ENCODE assay signal across 24 cellular contexts in genomic region chr11:119434531-119435330, GRCh38. TPM values are rescaled to one million over a fixed set of nuclear protein-coding genes. Genes with fewer than 3 reads are reported as not detected.
"Had no signal": no experiment of that assay in that cellular context is flagged by ENCODE, and none has a peak within 500 bp of the region (broad histone marks: within the 10 kb centered on the region; RNA-seq: fewer than 3 reads in every experiment).

No MANE protein-coding gene starts in this region.

- DNase-seq: activated CD4-positive, alpha-beta T cell treated with anti-CD3 and anti-CD28 coated beads, Interleukin-2, amount 50 U/mL, for 4 hours; activated CD8-positive, alpha-beta memory T cell treated with anti-CD3 and anti-CD28 coated beads, Interleukin-2, amount 10 ng/mL, durations not matched to agents 7 days and 5 days; activated effector memory CD4-positive, alpha-beta T cell treated with anti-CD3 and anti-CD28 coated beads, Interleukin-2, amount 50 U/mL, for 16 hours; activated T-cell treated with anti-CD3 and anti-CD28 coated beads, Interleukin-2, amount 50 U/mL, for 4 hours; amniotic stem cell; body of pancreas; effector CD4-positive, alpha-beta T cell; heart right ventricle; mesendoderm; ovary; right lobe of liver; stomach; T-helper 1 cell; T1000; testis; upper lobe of right lung had no signal

- H3K4me1 ChIP-seq: body of pancreas, right lobe of liver, upper lobe of right lung had no signal

- H3K27ac Mint-ChIP-seq: activated CD8-positive, alpha-beta memory T cell treated with anti-CD3 and anti-CD28 coated beads, Interleukin-2, amount 10 ng/mL, durations not matched to agents 7 days and 5 days; activated naive CD4-positive, alpha-beta T cell treated with anti-CD3 and anti-CD28 coated beads, Interleukin-2, amount 50 U/mL, for 24 hours; neural progenitor cell had no signal

- H3K27ac ChIP-seq: body of pancreas, coronary artery, heart right ventricle, neural progenitor cell, ovary, right lobe of liver, stomach, testis, upper lobe of right lung had no signal

- H3K9ac ChIP-seq: neural progenitor cell had no signal

- H3K36me3 Mint-ChIP-seq: activated CD8-positive, alpha-beta memory T cell treated with anti-CD3 and anti-CD28 coated beads, Interleukin-2, amount 10 ng/mL, durations not matched to agents 7 days and 5 days; neural progenitor cell had no signal

- H2AFZ ChIP-seq: neural progenitor cell had no signal

- ATAC-seq: activated CD4-positive, CD25-positive, alpha-beta regulatory T cell treated with anti-CD3 and anti-CD28 coated beads, Interleukin-2, amount 50 U/mL, for 24 hours; activated CD8-positive, alpha-beta memory T cell treated with anti-CD3 and anti-CD28 coated beads, Interleukin-2, amount 10 ng/mL, durations not matched to agents 7 days and 5 days; activated T-cell treated with anti-CD3 and anti-CD28 coated beads, Interleukin-2, amount 50 U/mL, for 4 hours; body of pancreas; heart right ventricle; right lobe of liver; upper lobe of right lung had no signal

- H3K9me3 ChIP-seq: body of pancreas, heart right ventricle, ovary, right lobe of liver, stomach, testis, upper lobe of right lung had no signal

- H3K36me3 ChIP-seq: heart right ventricle, neural progenitor cell, ovary, right lobe of liver, stomach, upper lobe of right lung had no signal

- H3K4me2 ChIP-seq: neural progenitor cell had no signal

- H3K4me3 ChIP-seq: body of pancreas, coronary artery, heart right ventricle, neural progenitor cell, ovary, right lobe of liver, stomach, testis, upper lobe of right lung had no signal

- H3K9me3 Mint-ChIP-seq: activated naive CD4-positive, alpha-beta T cell treated with anti-CD3 and anti-CD28 coated beads, Interleukin-2, amount 50 U/mL, for 24 hours had no signal

- FAIRE-seq: endothelial cell of umbilical vein, frontal cortex had no signal

- H3K4me1 Mint-ChIP-seq: activated CD8-positive, alpha-beta memory T cell treated with anti-CD3 and anti-CD28 coated beads, Interleukin-2, amount 10 ng/mL, durations not matched to agents 7 days and 5 days; activated naive CD4-positive, alpha-beta T cell treated with anti-CD3 and anti-CD28 coated beads, Interleukin-2, amount 50 U/mL, for 24 hours; central memory CD8-positive, alpha-beta T cell had no signal

- H3K27me3 ChIP-seq: body of pancreas, neural progenitor cell, ovary, right lobe of liver, testis, upper lobe of right lung had no signal

- H3K4me3 Mint-ChIP-seq: activated CD8-positive, alpha-beta memory T cell treated with anti-CD3 and anti-CD28 coated beads, Interleukin-2, amount 10 ng/mL, durations not matched to agents 7 days and 5 days; activated naive CD4-positive, alpha-beta T cell treated with anti-CD3 and anti-CD28 coated beads, Interleukin-2, amount 50 U/mL, for 24 hours; activated T-cell treated with anti-CD3 and anti-CD28 coated beads, Interleukin-2, amount 50 U/mL, for 4 hours; central memory CD8-positive, alpha-beta T cell; neural progenitor cell had no signal

RNA-seq across cellular contexts. Expression of gene THY1, which starts 11.8 kb away (rescaled TPM):
- total RNA-seq: pulmonary artery endothelial cell had no signal
